ENCODE assay signal across 1 cellular context in the genomic region with DNA sequence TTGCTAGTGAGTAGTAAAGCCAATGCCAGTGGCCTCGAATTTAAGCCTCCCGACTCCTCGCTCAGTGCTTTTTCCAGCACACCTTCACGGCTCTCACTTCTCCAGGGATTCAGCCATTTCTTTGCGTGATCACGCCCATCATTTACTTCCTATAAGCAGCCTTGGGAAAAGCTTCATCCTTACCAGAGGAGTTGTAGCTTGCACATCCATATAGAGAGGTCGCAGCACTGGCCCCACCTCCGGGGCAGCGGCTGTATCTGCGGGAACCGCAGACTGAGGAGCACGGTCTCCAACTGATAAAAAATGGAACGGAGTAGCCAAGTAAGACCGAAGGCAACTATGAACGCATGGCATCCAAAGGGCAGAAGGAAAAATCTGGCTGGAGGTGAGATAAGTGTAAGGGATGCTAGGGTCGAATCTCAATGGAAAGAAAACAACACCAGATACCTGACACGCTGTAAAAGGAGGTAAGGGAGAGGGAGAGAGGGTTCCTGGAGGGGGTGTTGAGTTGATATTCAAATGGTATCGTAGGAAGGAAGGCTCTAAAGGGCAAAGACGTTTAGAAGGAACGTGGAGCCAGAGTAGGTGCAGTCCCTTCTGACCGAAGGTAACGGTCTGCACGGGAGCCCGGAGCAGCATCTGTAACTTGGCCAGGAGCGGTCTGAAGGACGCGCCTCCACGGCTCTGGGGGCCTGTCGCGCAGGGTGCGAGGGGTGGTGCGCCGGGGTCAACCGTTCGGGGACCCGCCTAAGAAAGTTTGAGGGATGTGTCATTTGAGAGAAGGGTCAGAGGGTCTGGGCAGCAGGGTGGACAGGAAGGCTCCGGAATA.
TF ChIP-seq lines count a peak whose summit lies in the region.

No MANE protein-coding gene starts in this region.

TF ChIP-seq in HepG2, 621 proteins besides CTCF, POLR2A, EP300 and RAD21 (continued from another document and continues in another):
- TF ChIP-seq DNMT3B (CRISPR knock-in tag; conservative IDR thresholded peaks at IDR 0.05) (no peak; the same call in 1 of the 2 replicates), ZBTB33 (CRISPR knock-in tag; IDR thresholded peaks at IDR 0.05) (no peak), THYN1 (CRISPR knock-in tag; IDR thresholded peaks at IDR 0.05; ENCODE audit: borderline replicate concordance, low read depth) (no peak), MLX (CRISPR knock-in tag; IDR thresholded peaks at IDR 0.05) (no peak), ZNF816 (CRISPR knock-in tag; IDR thresholded peaks at IDR 0.05; ENCODE audit: borderline replicate concordance) (no peak), IKZF4 (CRISPR knock-in tag; IDR thresholded peaks at IDR 0.05; ENCODE audit: borderline replicate concordance, low read depth, not compliant biosample characterization) (no peak), ZFP36L2 (CRISPR knock-in tag; IDR thresholded peaks at IDR 0.05) (no peak), PRDM4 (CRISPR knock-in tag; IDR thresholded peaks at IDR 0.05; ENCODE audit: borderline replicate concordance) (no peak), ZNF607 (CRISPR knock-in tag; IDR thresholded peaks at IDR 0.05; ENCODE audit: borderline replicate concordance) (no peak), ZNF263 (CRISPR knock-in tag; IDR thresholded peaks at IDR 0.05) (no peak; the same call in 1 of the 2 replicates), ZMYM3 (CRISPR knock-in tag; IDR thresholded peaks at IDR 0.05) (no peak), ASH2L (IDR thresholded peaks at IDR 0.05; ENCODE audit: insufficient read length, low read depth, low read length) (no peak), ZSCAN5A (CRISPR knock-in tag; IDR thresholded peaks at IDR 0.05; ENCODE audit: borderline replicate concordance) (0 out of 2 replicates have a peak, but pooled peaks have one; percentile 22), PHB2 (IDR thresholded peaks at IDR 0.05; ENCODE audit: partially characterized antibody) (no peak), TGIF2 (CRISPR knock-in tag; IDR thresholded peaks at IDR 0.05) (0 out of 2 replicates have a peak, but pooled peaks have one; percentile 71), CENPX (CRISPR knock-in tag; IDR thresholded peaks at IDR 0.05) (no peak), ELF3 (CRISPR knock-in tag; IDR thresholded peaks at IDR 0.05) (no peak), NCOA5 (CRISPR knock-in tag; IDR thresholded peaks at IDR 0.05) (no peak), ZNF644 (CRISPR knock-in tag; IDR thresholded peaks at IDR 0.05; ENCODE audit: low read depth) (0 out of 2 replicates have a peak, but pooled peaks have one; percentile 8), FOSL2 (CRISPR knock-in tag; IDR thresholded peaks at IDR 0.05) (no peak; the same call in 1 of the 2 replicates), ZNF382 (CRISPR knock-in tag; IDR thresholded peaks at IDR 0.05; ENCODE audit: borderline replicate concordance) (no peak), MAZ (IDR thresholded peaks at IDR 0.05; ENCODE audit: borderline replicate concordance, low read depth, low read length) (no peak), MAZ (CRISPR knock-in tag; IDR thresholded peaks at IDR 0.05; ENCODE audit: low read depth) (no peak; the same call in 1 of the 2 replicates), RNF219 (CRISPR knock-in tag; IDR thresholded peaks at IDR 0.05) (no peak), ZNF383 (CRISPR knock-in tag; IDR thresholded peaks at IDR 0.05; ENCODE audit: borderline replicate concordance) (peak; percentile 74; the same call in 1 of the 2 replicates), ZFP62 (CRISPR knock-in tag; IDR thresholded peaks at IDR 0.05) (no peak), ZNF75D (CRISPR knock-in tag; IDR thresholded peaks at IDR 0.05; ENCODE audit: borderline replicate concordance) (no peak)
- TF ChIP-seq, protein P1, sequence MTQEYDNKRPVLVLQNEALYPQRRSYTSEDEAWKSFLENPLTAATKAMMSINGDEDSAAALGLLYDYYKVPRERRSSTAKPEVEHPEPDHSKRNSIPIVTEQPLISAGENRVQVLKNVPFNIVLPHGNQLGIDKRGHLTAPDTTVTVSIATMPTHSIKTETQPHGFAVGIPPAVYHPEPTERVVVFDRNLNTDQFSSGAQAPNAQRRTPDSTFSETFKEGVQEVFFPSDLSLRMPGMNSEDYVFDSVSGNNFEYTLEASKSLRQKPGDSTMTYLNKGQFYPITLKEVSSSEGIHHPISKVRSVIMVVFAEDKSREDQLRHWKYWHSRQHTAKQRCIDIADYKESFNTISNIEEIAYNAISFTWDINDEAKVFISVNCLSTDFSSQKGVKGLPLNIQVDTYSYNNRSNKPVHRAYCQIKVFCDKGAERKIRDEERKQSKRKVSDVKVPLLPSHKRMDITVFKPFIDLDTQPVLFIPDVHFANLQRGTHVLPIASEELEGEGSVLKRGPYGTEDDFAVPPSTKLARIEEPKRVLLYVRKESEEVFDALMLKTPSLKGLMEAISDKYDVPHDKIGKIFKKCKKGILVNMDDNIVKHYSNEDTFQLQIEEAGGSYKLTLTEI (CRISPR knock-in tag; conservative IDR thresholded peaks at IDR 0.05), result no peak
- TF ChIP-seq, protein P2, sequence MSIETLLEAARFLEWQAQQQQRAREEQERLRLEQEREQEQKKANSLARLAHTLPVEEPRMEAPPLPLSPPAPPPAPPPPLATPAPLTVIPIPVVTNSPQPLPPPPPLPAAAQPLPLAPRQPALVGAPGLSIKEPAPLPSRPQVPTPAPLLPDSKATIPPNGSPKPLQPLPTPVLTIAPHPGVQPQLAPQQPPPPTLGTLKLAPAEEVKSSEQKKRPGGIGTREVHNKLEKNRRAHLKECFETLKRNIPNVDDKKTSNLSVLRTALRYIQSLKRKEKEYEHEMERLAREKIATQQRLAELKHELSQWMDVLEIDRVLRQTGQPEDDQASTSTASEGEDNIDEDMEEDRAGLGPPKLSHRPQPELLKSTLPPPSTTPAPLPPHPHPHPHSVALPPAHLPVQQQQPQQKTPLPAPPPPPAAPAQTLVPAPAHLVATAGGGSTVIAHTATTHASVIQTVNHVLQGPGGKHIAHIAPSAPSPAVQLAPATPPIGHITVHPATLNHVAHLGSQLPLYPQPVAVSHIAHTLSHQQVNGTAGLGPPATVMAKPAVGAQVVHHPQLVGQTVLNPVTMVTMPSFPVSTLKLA (IDR thresholded peaks at IDR 0.05), result peak; percentile 16; the same call in 1 of the 2 replicates
- TF ChIP-seq, protein P3, sequence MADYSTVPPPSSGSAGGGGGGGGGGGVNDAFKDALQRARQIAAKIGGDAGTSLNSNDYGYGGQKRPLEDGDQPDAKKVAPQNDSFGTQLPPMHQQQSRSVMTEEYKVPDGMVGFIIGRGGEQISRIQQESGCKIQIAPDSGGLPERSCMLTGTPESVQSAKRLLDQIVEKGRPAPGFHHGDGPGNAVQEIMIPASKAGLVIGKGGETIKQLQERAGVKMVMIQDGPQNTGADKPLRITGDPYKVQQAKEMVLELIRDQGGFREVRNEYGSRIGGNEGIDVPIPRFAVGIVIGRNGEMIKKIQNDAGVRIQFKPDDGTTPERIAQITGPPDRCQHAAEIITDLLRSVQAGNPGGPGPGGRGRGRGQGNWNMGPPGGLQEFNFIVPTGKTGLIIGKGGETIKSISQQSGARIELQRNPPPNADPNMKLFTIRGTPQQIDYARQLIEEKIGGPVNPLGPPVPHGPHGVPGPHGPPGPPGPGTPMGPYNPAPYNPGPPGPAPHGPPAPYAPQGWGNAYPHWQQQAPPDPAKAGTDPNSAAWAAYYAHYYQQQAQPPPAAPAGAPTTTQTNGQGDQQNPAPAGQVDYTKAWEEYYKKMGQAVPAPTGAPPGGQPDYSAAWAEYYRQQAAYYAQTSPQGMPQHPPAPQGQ (CRISPR knock-in tag; IDR thresholded peaks at IDR 0.05; ENCODE audit: borderline replicate concordance), result peak; percentile 19; the same call in 1 of the 2 replicates
- TF ChIP-seq, protein P4, sequence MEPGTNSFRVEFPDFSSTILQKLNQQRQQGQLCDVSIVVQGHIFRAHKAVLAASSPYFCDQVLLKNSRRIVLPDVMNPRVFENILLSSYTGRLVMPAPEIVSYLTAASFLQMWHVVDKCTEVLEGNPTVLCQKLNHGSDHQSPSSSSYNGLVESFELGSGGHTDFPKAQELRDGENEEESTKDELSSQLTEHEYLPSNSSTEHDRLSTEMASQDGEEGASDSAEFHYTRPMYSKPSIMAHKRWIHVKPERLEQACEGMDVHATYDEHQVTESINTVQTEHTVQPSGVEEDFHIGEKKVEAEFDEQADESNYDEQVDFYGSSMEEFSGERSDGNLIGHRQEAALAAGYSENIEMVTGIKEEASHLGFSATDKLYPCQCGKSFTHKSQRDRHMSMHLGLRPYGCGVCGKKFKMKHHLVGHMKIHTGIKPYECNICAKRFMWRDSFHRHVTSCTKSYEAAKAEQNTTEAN (CRISPR knock-in tag; conservative IDR thresholded peaks at IDR 0.05), result no peak; the same call in 1 of the 2 replicates
